In the genomic region with DNA sequence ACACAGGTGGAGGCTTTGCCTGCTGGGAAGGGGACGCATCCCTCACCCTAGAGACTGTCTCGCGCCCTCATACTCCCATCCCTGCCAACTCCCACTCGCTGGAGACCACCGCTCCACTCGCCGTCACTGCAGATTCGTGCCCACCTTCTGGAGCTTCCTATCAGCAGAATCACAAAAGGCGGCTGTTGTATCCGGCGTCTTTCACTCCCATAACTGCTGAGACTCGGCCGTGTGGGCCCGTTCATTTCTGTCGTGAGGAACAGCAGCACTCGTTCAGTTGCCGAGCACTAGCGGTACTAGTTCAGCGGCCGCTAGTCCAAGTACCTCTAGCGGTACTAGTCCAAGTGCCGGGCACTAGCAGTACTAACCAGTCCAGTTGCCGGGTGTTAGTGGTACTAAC, we compare ENCODE assay signal across 24 cellular contexts.
DNase-seq lines count a peak whose midpoint lies in the region; ATAC-seq and TF ChIP-seq lines count a peak whose summit lies in the region.
"Had no signal": no experiment of that assay in that cellular context is flagged by ENCODE, and none has a peak within 500 bp of the region (broad histone marks: within the 10 kb centered on the region; RNA-seq: fewer than 3 reads in every experiment).

No MANE protein-coding gene starts in this region.

- H3K36me3 ChIP-seq in Peyer's patch = peaks cover 0 to 20% (median 0%) of the 10 kb centered on the region in 3 donors
- peaks cover 0 to 31% of the 10 kb centered on the region in 2 donors for H3K36me3 ChIP-seq in psoas muscle (ENCODE audit: insufficient read depth in 1 of 2, low read depth in 1 of 2)

- H3K4me3 Mint-ChIP-seq in nephron progenitor cell = no peak overlapping the region
- H3K4me3 Mint-ChIP-seq: CD14-positive monocyte; CD4-positive, alpha-beta T cell; CD8-positive, alpha-beta memory T cell had no signal

- intact Hi-C loops in psoas muscle (cut with DNase I) = no loop called here
- intact Hi-C loops in lower leg skin (cut with DNase I; ENCODE audit: low total_unique reads) = no loop called here

- H3K4me3 ChIP-seq in Peyer's patch = no peak overlapping the region
- no peak overlapping the region for H3K4me3 ChIP-seq in psoas muscle
- no peak overlapping the region for H3K4me3 ChIP-seq in lower leg skin (ENCODE audit: low read depth, poor library complexity, severe bottlenecking)
- H3K4me3 ChIP-seq: A549; BLaER1 treated with 17β-estradiol and CSF1 and Interleukin-3, amounts not matched to agents 10 nM and 100 nM; GM12878 had no signal

- H3K36me3 Mint-ChIP-seq in nephron progenitor cell (ENCODE audit: low read depth) = peaks cover 62% of the 10 kb centered on the region

- 90 to 97% (median 92%) methylated on average over 23 of the region's 23 CpGs for WGBS in psoas muscle, 3 donors
- WGBS in lower leg skin, 2 donors = 90 to 99% methylated on average over 20 to 23 of the region's 23 CpGs

- H3K27me3 ChIP-seq in Peyer's patch (no peaks in the 10 kb centered on the region), psoas muscle (ENCODE audit: insufficient read depth in 3 of 3, low read length in 2 of 3) (no peaks in the 10 kb centered on the region)
- H3K27me3 ChIP-seq: BE2C; BLaER1 treated with 17β-estradiol and CSF1 and Interleukin-3, amounts not matched to agents 10 nM and 100 nM had no signal

- H3K9me3 Mint-ChIP-seq in nephron progenitor cell = peaks cover 10% of the 10 kb centered on the region
- H3K9me3 Mint-ChIP-seq: CD4-positive, alpha-beta T cell; CD8-positive, alpha-beta memory T cell had no signal

- H3K27ac ChIP-seq in Peyer's patch = no peak overlapping the region
- peak overlapping the region; percentile 30 for H3K27ac ChIP-seq in psoas muscle
- H3K27ac ChIP-seq: A549; BLaER1 treated with 17β-estradiol and CSF1 and Interleukin-3, amounts not matched to agents 10 nM and 100 nM had no signal

- DNase-seq in Peyer's patch = peak in 2 of 3 donors; percentile 34 to 35
- DNase-seq in islet precursor cell = peak; percentile 40
- no peak for DNase-seq in nephron progenitor cell
- no peak for DNase-seq in psoas muscle
- DNase-seq in lower leg skin (ENCODE audit: low spot score in 2 of 2) = no peak
- no peak for DNase-seq in anterior cingulate cortex (lab: John Stamatoyannopoulos, UW)
- DNase-seq: 8988T; ACHN; AML-193; BE2C; CD8-positive, alpha-beta memory T cell; DMS 273 treated with DMSO at 0.1 percent for 48 hours; DMS79; EL; GDM1; GOT3; HCEC 1CT had no signal

- H3K4me1 Mint-ChIP-seq in nephron progenitor cell = peaks cover 27% of the 10 kb centered on the region
- H3K4me1 Mint-ChIP-seq: CD14-positive monocyte; CD8-positive, alpha-beta memory T cell had no signal

- TF ChIP-seq CTCF in Peyer's patch (IDR thresholded peaks at IDR 0.05) (no peak), nephron progenitor cell (IDR thresholded peaks at IDR 0.05) (no peak), psoas muscle (IDR thresholded peaks at IDR 0.05) (no peak), lower leg skin (IDR thresholded peaks at IDR 0.05) (no peak)

- H3K4me1 ChIP-seq in Peyer's patch (no peaks in the 10 kb centered on the region), psoas muscle (no peaks in the 10 kb centered on the region)
- H3K4me1 ChIP-seq: A549 had no signal

- H3K27ac Mint-ChIP-seq in nephron progenitor cell = peak overlapping the region; percentile 86
- H3K27ac Mint-ChIP-seq: CD14-positive monocyte; CD4-positive, alpha-beta T cell; CD8-positive, alpha-beta memory T cell had no signal

- H3K9me3 ChIP-seq in Peyer's patch (no peaks in the 10 kb centered on the region), psoas muscle (peaks cover 7% of the 10 kb centered on the region)
- H3K9me3 ChIP-seq: A549 had no signal

- peaks cover 2% of the 10 kb centered on the region for H3K27me3 Mint-ChIP-seq in nephron progenitor cell (ENCODE audit: low read depth, poor library complexity)
- H3K27me3 Mint-ChIP-seq: CD4-positive, alpha-beta T cell; CD8-positive, alpha-beta memory T cell had no signal

- TF ChIP-seq POLR2A in Peyer's patch (IDR thresholded peaks at IDR 0.05) (no peak), lower leg skin (IDR thresholded peaks at IDR 0.05) (no peak)

- ATAC-seq in psoas muscle = no peak
- no peak for ATAC-seq in SK-N-SH treated with all-trans-retinoic acid at 6 μM for 48 hours
- no peak for ATAC-seq in GM18519 (IDR thresholded peaks at IDR 0.05; ENCODE audit: low FRiP score, unreplicated experiment)
- ATAC-seq: A549, GM12878 had no signal

TF ChIP-seq in SK-N-SH treated with all-trans-retinoic acid at 6 μM for 48 hours, 23 proteins besides CTCF, POLR2A, EP300 and RAD21:
- no peak for TF ChIP-seq PATZ1 (CRISPR knock-in tag; IDR thresholded peaks at IDR 0.05; ENCODE audit: borderline replicate concordance)

Comparison
In these comparisons a context has a peak if more than half of its experiments do, and no peak if none do; other contexts are left out.
1. DNase-seq: peak in Peyer's patch (2 of 3) and islet precursor cell (single experiment); none in nephron progenitor cell (single experiment), psoas muscle (0 of 2), lower leg skin (0 of 2) and anterior cingulate cortex (0 of 58).